1 cellular context compared by ENCODE assay signal in the genomic region with DNA sequence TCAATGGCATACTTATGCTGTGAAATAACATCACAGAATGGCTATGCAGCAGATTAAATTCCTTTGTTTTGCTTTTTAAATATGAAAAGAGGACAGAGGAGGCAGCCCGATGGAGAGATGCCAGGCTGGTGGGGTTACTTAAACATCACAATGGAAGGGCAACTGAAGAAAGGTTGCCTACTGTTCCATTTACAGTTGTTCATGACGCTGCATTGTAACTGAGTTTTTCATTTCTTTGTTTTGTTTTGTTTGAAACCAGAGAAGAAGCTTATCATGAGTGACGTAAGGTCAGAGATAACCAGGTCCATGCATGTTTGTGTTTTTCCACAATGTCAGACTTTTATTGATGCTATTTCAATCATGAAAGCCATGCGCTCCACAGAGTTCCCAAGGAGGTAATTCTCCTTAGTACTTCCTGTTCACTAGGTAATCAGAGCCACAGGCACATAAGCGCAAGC.
TF ChIP-seq lines count a peak whose summit lies in the region.

No MANE protein-coding gene starts in this region.

TF ChIP-seq in HEK293, 187 proteins besides CTCF, POLR2A, EP300 and RAD21 (continued from another document and continues in another):
- TF ChIP-seq PRDM1 (tag by site-specific recombination; IDR thresholded peaks at IDR 0.05) (no peak), ZNF394 (tag by site-specific recombination; IDR thresholded peaks at IDR 0.05; ENCODE audit: borderline replicate concordance) (no peak; the same call in 1 of the 2 replicates), BCL11B (tag by site-specific recombination; IDR thresholded peaks at IDR 0.05; ENCODE audit: low read depth) (no peak), WT1 (tag by site-specific recombination; IDR thresholded peaks at IDR 0.05) (no peak), ZNF658 (tag by site-specific recombination; IDR thresholded peaks at IDR 0.05) (no peak), ZFP37 (tag by site-specific recombination; IDR thresholded peaks at IDR 0.05) (no peak), ZNF548 (tag by site-specific recombination; IDR thresholded peaks at IDR 0.05) (no peak), ZNF514 (tag by site-specific recombination; IDR thresholded peaks at IDR 0.05) (no peak), ZNF585B (tag by site-specific recombination; IDR thresholded peaks at IDR 0.05) (no peak), ZNF362 (tag by site-specific recombination; IDR thresholded peaks at IDR 0.05) (no peak), SP7 (tag by site-specific recombination; IDR thresholded peaks at IDR 0.05) (0 out of 2 replicates have a peak, but pooled peaks have one; percentile 18), ZNF37A (tag by site-specific recombination; IDR thresholded peaks at IDR 0.05) (no peak), ZNF18 (tag by site-specific recombination; IDR thresholded peaks at IDR 0.05) (peak; percentile 70), PBX3 (CRISPR knock-in tag; IDR thresholded peaks at IDR 0.05) (no peak), ZSCAN30 (tag by site-specific recombination; IDR thresholded peaks at IDR 0.05) (0 out of 2 replicates have a peak, but pooled peaks have one; percentile 58), ZNF354C (tag by site-specific recombination; IDR thresholded peaks at IDR 0.05; ENCODE audit: borderline replicate concordance, low read depth) (no peak), KLF9 (tag by site-specific recombination; IDR thresholded peaks at IDR 0.05; ENCODE audit: low read depth) (no peak), ZNF596 (tag by site-specific recombination; IDR thresholded peaks at IDR 0.05) (no peak), AEBP2 (tag by site-specific recombination; IDR thresholded peaks at IDR 0.05; ENCODE audit: borderline replicate concordance) (no peak), ZNF560 (tag by site-specific recombination; IDR thresholded peaks at IDR 0.05; ENCODE audit: borderline replicate concordance) (no peak), MYNN (tag by site-specific recombination; IDR thresholded peaks at IDR 0.05; ENCODE audit: borderline replicate concordance) (no peak; the same call in 1 of the 2 replicates), ZSCAN18 (tag by site-specific recombination; IDR thresholded peaks at IDR 0.05) (no peak), ZBTB1 (tag by site-specific recombination; IDR thresholded peaks at IDR 0.05) (no peak), ZBTB20 (tag by site-specific recombination; IDR thresholded peaks at IDR 0.05) (no peak), ZNF510 (tag by site-specific recombination; IDR thresholded peaks at IDR 0.05; ENCODE audit: insufficient replicate concordance) (no peak), MZF1 (tag by site-specific recombination; IDR thresholded peaks at IDR 0.05; ENCODE audit: borderline replicate concordance) (no peak), HOXD13 (CRISPR knock-in tag; IDR thresholded peaks at IDR 0.05; ENCODE audit: borderline replicate concordance) (no peak; the same call in 1 of the 2 replicates), ZNF555 (tag by site-specific recombination; conservative IDR thresholded peaks at IDR 0.05) (no peak), ZNF157 (tag by site-specific recombination; IDR thresholded peaks at IDR 0.05) (no peak), ZNF16 (tag by site-specific recombination; IDR thresholded peaks at IDR 0.05; ENCODE audit: low read depth) (no peak), ZNF311 (tag by site-specific recombination; IDR thresholded peaks at IDR 0.05; ENCODE audit: borderline replicate concordance) (no peak), ZFP3 (tag by site-specific recombination; IDR thresholded peaks at IDR 0.05; ENCODE audit: low read depth) (no peak), FEZF1 (tag by site-specific recombination; IDR thresholded peaks at IDR 0.05) (peak; percentile 97), ZNF214 (tag by site-specific recombination; IDR thresholded peaks at IDR 0.05; ENCODE audit: borderline replicate concordance) (no peak), MEIS1 (CRISPR knock-in tag; IDR thresholded peaks at IDR 0.05; ENCODE audit: borderline replicate concordance) (no peak), KLF16 (tag by site-specific recombination; IDR thresholded peaks at IDR 0.05) (no peak), ZNF140 (tag by site-specific recombination; IDR thresholded peaks at IDR 0.05) (no peak), ZNF792 (tag by site-specific recombination; IDR thresholded peaks at IDR 0.05) (no peak), ZSCAN16 (tag by site-specific recombination; IDR thresholded peaks at IDR 0.05) (no peak), ZNF121 (tag by site-specific recombination; IDR thresholded peaks at IDR 0.05) (no peak), PRDM4 (tag by site-specific recombination; IDR thresholded peaks at IDR 0.05) (peak; percentile 68), OVOL3 (tag by site-specific recombination; IDR thresholded peaks at IDR 0.05) (no peak), ZNF501 (tag by site-specific recombination; IDR thresholded peaks at IDR 0.05) (no peak), ZNF558 (tag by site-specific recombination; IDR thresholded peaks at IDR 0.05) (peak; percentile 50; the same call in 1 of the 2 replicates)
- TF ChIP-seq, protein P1, sequence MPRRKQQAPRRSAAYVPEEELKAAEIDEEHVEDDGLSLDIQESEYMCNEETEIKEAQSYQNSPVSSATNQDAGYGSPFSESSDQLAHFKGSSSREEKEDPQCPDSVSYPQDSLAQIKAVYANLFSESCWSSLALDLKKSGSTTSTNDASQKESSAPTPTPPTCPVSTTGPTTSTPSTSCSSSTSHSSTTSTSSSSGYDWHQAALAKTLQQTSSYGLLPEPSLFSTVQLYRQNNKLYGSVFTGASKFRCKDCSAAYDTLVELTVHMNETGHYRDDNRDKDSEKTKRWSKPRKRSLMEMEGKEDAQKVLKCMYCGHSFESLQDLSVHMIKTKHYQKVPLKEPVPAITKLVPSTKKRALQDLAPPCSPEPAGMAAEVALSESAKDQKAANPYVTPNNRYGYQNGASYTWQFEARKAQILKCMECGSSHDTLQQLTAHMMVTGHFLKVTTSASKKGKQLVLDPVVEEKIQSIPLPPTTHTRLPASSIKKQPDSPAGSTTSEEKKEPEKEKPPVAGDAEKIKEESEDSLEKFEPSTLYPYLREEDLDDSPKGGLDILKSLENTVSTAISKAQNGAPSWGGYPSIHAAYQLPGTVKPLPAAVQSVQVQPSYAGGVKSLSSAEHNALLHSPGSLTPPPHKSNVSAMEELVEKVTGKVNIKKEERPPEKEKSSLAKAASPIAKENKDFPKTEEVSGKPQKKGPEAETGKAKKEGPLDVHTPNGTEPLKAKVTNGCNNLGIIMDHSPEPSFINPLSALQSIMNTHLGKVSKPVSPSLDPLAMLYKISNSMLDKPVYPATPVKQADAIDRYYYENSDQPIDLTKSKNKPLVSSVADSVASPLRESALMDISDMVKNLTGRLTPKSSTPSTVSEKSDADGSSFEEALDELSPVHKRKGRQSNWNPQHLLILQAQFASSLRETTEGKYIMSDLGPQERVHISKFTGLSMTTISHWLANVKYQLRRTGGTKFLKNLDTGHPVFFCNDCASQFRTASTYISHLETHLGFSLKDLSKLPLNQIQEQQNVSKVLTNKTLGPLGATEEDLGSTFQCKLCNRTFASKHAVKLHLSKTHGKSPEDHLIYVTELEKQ (tag by site-specific recombination; IDR thresholded peaks at IDR 0.05; ENCODE audit: borderline replicate concordance) = no peak; the same call in 1 of the 2 replicates
- TF ChIP-seq, protein P2, sequence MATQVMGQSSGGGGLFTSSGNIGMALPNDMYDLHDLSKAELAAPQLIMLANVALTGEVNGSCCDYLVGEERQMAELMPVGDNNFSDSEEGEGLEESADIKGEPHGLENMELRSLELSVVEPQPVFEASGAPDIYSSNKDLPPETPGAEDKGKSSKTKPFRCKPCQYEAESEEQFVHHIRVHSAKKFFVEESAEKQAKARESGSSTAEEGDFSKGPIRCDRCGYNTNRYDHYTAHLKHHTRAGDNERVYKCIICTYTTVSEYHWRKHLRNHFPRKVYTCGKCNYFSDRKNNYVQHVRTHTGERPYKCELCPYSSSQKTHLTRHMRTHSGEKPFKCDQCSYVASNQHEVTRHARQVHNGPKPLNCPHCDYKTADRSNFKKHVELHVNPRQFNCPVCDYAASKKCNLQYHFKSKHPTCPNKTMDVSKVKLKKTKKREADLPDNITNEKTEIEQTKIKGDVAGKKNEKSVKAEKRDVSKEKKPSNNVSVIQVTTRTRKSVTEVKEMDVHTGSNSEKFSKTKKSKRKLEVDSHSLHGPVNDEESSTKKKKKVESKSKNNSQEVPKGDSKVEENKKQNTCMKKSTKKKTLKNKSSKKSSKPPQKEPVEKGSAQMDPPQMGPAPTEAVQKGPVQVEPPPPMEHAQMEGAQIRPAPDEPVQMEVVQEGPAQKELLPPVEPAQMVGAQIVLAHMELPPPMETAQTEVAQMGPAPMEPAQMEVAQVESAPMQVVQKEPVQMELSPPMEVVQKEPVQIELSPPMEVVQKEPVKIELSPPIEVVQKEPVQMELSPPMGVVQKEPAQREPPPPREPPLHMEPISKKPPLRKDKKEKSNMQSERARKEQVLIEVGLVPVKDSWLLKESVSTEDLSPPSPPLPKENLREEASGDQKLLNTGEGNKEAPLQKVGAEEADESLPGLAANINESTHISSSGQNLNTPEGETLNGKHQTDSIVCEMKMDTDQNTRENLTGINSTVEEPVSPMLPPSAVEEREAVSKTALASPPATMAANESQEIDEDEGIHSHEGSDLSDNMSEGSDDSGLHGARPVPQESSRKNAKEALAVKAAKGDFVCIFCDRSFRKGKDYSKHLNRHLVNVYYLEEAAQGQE (tag by site-specific recombination; IDR thresholded peaks at IDR 0.05) = no peak
